ENCODE assay signal across 21 cellular contexts in the genomic region with DNA sequence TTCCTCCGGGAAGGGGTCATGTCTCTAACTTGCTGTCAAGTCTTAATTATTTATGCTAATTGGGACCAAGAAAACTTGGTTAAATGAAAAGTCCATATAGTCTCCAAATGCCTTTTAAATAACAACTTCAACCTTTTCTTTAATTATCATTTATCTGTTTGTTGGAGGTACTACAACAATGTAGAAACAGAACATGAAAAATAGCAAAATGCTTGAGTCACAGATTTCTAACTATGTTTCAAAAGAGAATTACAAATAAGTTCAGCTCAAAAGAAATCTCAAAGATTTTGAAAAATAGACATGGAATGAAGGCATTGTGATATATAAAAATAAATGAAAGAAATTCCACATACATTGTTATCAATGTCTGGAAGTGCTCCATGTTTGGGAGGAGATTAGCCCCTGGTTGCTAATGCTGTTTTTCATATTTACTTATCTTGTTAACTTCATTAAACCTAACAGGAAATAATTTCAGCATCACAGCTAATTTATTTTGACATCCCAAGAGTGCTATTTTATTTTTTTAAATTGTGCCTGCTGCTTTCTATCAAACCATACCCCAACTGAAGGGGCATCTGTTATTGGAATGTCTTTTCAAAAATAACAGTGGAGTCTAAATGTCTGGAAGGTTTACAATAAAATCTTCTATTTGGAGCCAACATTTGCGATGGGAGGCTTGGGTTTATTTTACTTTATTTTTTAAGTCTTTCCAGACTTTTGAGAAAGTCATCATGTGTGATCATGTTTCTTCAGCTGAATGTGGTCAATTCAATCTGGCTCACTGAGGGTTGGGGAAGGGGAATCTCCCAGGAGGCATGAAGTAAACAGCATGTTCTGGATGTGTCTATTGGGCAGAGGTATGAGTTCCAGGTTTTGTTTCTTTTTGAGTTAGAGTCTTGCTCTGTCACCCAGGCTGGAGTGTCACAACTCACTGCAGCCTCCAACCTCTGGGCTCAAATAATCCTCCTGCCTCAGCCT. TPM values are rescaled to one million over a fixed set of nuclear protein-coding genes. Genes with fewer than 3 reads are reported as not detected.
DNase-seq lines count a peak whose midpoint lies in the region; ATAC-seq and TF ChIP-seq lines count a peak whose summit lies in the region.
"Had no signal": no experiment of that assay in that cellular context is flagged by ENCODE, and none has a peak within 500 bp of the region (broad histone marks: within the 10 kb centered on the region; RNA-seq: fewer than 3 reads in every experiment).

No MANE protein-coding gene starts in this region.

- CTCF ChIA-PET in AG04450 (lab: Charles Lee) (interaction anchor here (0.7 to 1.0 kb wide), 2 partner anchors 16 to 19 kb away, joined by 4 to 6 read pairs; no protein-coding TSS in a partner anchor), SK-N-SH (lab: Yijun Ruan, JAX) (interaction anchor here (0.6 to 2.0 kb wide), 3 partner anchors 16 to 552 kb away, joined by 3 to 8 read pairs (median 5); no protein-coding TSS in a partner anchor)

- DNase-seq in AG04450 (ENCODE audit: low read depth, low spot score), result peak; percentile 37
- peak; percentile 82 for DNase-seq in SK-N-SH
- peak; percentile 36 for DNase-seq in fibroblast of gingiva (ENCODE audit: low read depth)
- DNase-seq in osteoblast (ENCODE audit: insufficient read length, low spot score, missing footprints), result peak; percentile 65
- DNase-seq in DMS79 treated with DMSO at 0.1 percent for 48 hours (lab: John Stamatoyannopoulos, UW), result no peak
- no peak for DNase-seq in tibial nerve (ENCODE audit: low spot score in 2 of 2)
- DNase-seq in uterus, result no peak
- DNase-seq: 8988T, DMS53, H7, Kasumi-1, NCI-H1694, NCI-H2081 treated with DMSO at 0.1 percent for 48 hours, NCI-H2171 treated with DMSO at 0.1 percent for 48 hours, NCI-H446, NCI-H526, OCI-M1, SJCRH30 had no signal

- no peak for TF ChIP-seq POLR2A in tibial nerve (IDR thresholded peaks at IDR 0.05)
- no peak for TF ChIP-seq POLR2A in uterus (IDR thresholded peaks at IDR 0.05)

- no peaks in the 10 kb centered on the region for H3K9me2 ChIP-seq in SK-N-SH

- peak; percentile 90 to 99 for TF ChIP-seq EP300 in SK-N-SH (IDR thresholded peaks at IDR 0.05; ENCODE audit: borderline replicate concordance in 1 of 2, low read depth in 1 of 2, low read length in 1 of 2)
- TF ChIP-seq EP300 in tibial nerve (IDR thresholded peaks at IDR 0.05), result no peak

- TF ChIP-seq RAD21 in SK-N-SH (IDR thresholded peaks at IDR 0.05; ENCODE audit: low read length), result peak; percentile 2; the same call in 1 of the 2 replicates

- H4K20me1 ChIP-seq in SK-N-SH (ENCODE audit: insufficient read depth) (no peaks in the 10 kb centered on the region), osteoblast (ENCODE audit: insufficient read depth, low read length) (no peaks in the 10 kb centered on the region)

- ATAC-seq in GM21526 (IDR thresholded peaks at IDR 0.05; ENCODE audit: low FRiP score, unreplicated experiment), result no peak

- H2AFZ ChIP-seq in SK-N-SH (ENCODE audit: low read depth) (no peak overlapping the region), osteoblast (ENCODE audit: low read length) (no peak overlapping the region)

- WGBS in SK-N-SH (ENCODE audit: low lambda C conversion rate), result 52% methylated on average over 2 of the region's 2 CpGs
- 52 to 53% methylated on average over 2 of the region's 2 CpGs for WGBS in tibial nerve, 2 donors

- H3K36me3 ChIP-seq in SK-N-SH (replicated peaks in 1 of 2; ENCODE audit: control insufficient read depth in 1 of 2, insufficient read depth in 2 of 2, low read length in 1 of 2), result no peaks in the 10 kb centered on the region
- no peaks in the 10 kb centered on the region for H3K36me3 ChIP-seq in osteoblast (ENCODE audit: insufficient read depth, low read length)
- no peaks in the 10 kb centered on the region for H3K36me3 ChIP-seq in tibial nerve
- no peaks in the 10 kb centered on the region for H3K36me3 ChIP-seq in uterus
- H3K36me3 ChIP-seq: SJCRH30 had no signal

- H3K9me3 ChIP-seq in AG04450 (ENCODE audit: control insufficient read depth, insufficient read depth, low read length) (no peaks in the 10 kb centered on the region), SK-N-SH (no peaks in the 10 kb centered on the region), osteoblast (ENCODE audit: low read depth, low read length) (no peaks in the 10 kb centered on the region), tibial nerve (no peaks in the 10 kb centered on the region), uterus (no peaks in the 10 kb centered on the region)
- H3K9me3 ChIP-seq: SJCRH30 had no signal

- peak overlapping the region; percentile 45; the same call in 1 of the 2 replicates for H3K4me2 ChIP-seq in SK-N-SH
- H3K4me2 ChIP-seq in osteoblast (ENCODE audit: insufficient read depth, low read length), result no peak overlapping the region

- H3K27ac ChIP-seq in AG04450 (ENCODE audit: low read depth, low read length) (peak overlapping the region; percentile 41), SK-N-SH (ENCODE audit: low read depth in 2 of 2, low read length in 1 of 2) (peak overlapping the region; percentile 79 to 93), osteoblast (ENCODE audit: low read depth, low read length) (no peak overlapping the region), tibial nerve (no peak overlapping the region), uterus (peak overlapping the region in 1 of 2 donors; percentile 44)
- H3K27ac ChIP-seq: SJCRH30 had no signal

- no peak overlapping the region for H3K9ac ChIP-seq in SK-N-SH

- TF ChIP-seq CTCF in AG04450 (IDR thresholded peaks at IDR 0.05; ENCODE audit: low read depth, low read length) (no peak), SK-N-SH (IDR thresholded peaks at IDR 0.05) (no peak), osteoblast (IDR thresholded peaks at IDR 0.05; ENCODE audit: extremely low read depth, low read depth, low read length) (no peak), tibial nerve (IDR thresholded peaks at IDR 0.05) (no peak), uterus (IDR thresholded peaks at IDR 0.05) (no peak)

- intact Hi-C loops in uterus (cut with DNase I; ENCODE audit: low total_unique reads), result no loop called here

- no peaks in the 10 kb centered on the region for H3K79me2 ChIP-seq in SK-N-SH (ENCODE audit: insufficient read depth)
- H3K79me2 ChIP-seq in osteoblast (ENCODE audit: insufficient read depth, low read length), result no peaks in the 10 kb centered on the region

- H3F3A ChIP-seq in SK-N-SH (replicated peaks; ENCODE audit: insufficient read depth), result peaks cover 19% of the 10 kb centered on the region

- H3K4me1 ChIP-seq in SK-N-SH (ENCODE audit: control insufficient read depth in 1 of 2, insufficient read depth in 2 of 2, low read depth in 1 of 2, low read length in 1 of 2) (peaks cover 15 to 28% of the 10 kb centered on the region in 2 experiments), osteoblast (ENCODE audit: insufficient read depth, low read length) (peaks cover 7% of the 10 kb centered on the region), tibial nerve (peaks cover 0 to 9% (median 1%) of the 10 kb centered on the region in 4 donors), uterus (no peaks in the 10 kb centered on the region)
- H3K4me1 ChIP-seq: SJCRH30 had no signal

- POLR2A ChIA-PET in AG04450 (lab: Yijun Ruan, JAX) (no interaction called here), SK-N-SH (lab: Yijun Ruan, JAX) (no interaction called here)

- H3K4me3 ChIP-seq in AG04450 (ENCODE audit: low read depth, low read length), result no peak overlapping the region
- no peak overlapping the region for H3K4me3 ChIP-seq in SK-N-SH (ENCODE audit: low read depth in 2 of 2, low read length in 1 of 2)
- no peak overlapping the region for H3K4me3 ChIP-seq in osteoblast (ENCODE audit: insufficient read depth, low read length)
- no peak overlapping the region for H3K4me3 ChIP-seq in tibial nerve
- no peak overlapping the region for H3K4me3 ChIP-seq in uterus
- H3K4me3 ChIP-seq: SJCRH30 had no signal

- H3K27me3 ChIP-seq in AG04450 (ENCODE audit: control insufficient read depth, insufficient read depth, low read length), result no peaks in the 10 kb centered on the region
- no peaks in the 10 kb centered on the region for H3K27me3 ChIP-seq in SK-N-SH (ENCODE audit: insufficient read depth)
- peaks cover 4% of the 10 kb centered on the region for H3K27me3 ChIP-seq in osteoblast (ENCODE audit: insufficient read depth, low read length)
- H3K27me3 ChIP-seq in tibial nerve, result no peaks in the 10 kb centered on the region
- H3K27me3 ChIP-seq in uterus, result no peaks in the 10 kb centered on the region
- H3K27me3 ChIP-seq: SJCRH30 had no signal

TF ChIP-seq in SK-N-SH, 30 proteins besides CTCF, POLR2A, EP300 and RAD21 (continues in another document):
- TF ChIP-seq TCF12 (IDR thresholded peaks at IDR 0.05), result peak; percentile 96
- TF ChIP-seq, protein P1, sequence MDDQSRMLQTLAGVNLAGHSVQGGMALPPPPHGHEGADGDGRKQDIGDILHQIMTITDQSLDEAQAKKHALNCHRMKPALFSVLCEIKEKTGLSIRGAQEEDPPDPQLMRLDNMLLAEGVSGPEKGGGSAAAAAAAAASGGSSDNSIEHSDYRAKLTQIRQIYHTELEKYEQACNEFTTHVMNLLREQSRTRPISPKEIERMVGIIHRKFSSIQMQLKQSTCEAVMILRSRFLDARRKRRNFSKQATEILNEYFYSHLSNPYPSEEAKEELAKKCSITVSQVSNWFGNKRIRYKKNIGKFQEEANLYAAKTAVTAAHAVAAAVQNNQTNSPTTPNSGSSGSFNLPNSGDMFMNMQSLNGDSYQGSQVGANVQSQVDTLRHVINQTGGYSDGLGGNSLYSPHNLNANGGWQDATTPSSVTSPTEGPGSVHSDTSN (IDR thresholded peaks at IDR 0.05), result peak; percentile 84
- peak; percentile 85 for TF ChIP-seq GATA2 (CRISPR knock-in tag; IDR thresholded peaks at IDR 0.05)
- peak; percentile 44; the same call in 1 of the 2 replicates for TF ChIP-seq SIN3A (IDR thresholded peaks at IDR 0.05; ENCODE audit: borderline replicate concordance, low read depth, low read length)
- TF ChIP-seq TEAD4 (IDR thresholded peaks at IDR 0.05; ENCODE audit: borderline replicate concordance, insufficient read depth), result peak; percentile 89
- peak; percentile 63 for TF ChIP-seq JUND (IDR thresholded peaks at IDR 0.05)
- no peak for TF ChIP-seq RXRA (IDR thresholded peaks at IDR 0.05; ENCODE audit: borderline replicate concordance, low read depth)
- TF ChIP-seq CHD2 (IDR thresholded peaks at IDR 0.05; ENCODE audit: low read length, partially characterized antibody), result peak; percentile 51
- peak; percentile 74 for TF ChIP-seq FOXM1 (IDR thresholded peaks at IDR 0.05; ENCODE audit: low read depth)
- no peak for TF ChIP-seq MXI1 (IDR thresholded peaks at IDR 0.05; ENCODE audit: low read depth, low read length)
- peak; percentile 86; the same call in 1 of the 2 replicates for TF ChIP-seq FOXJ3 (CRISPR knock-in tag; IDR thresholded peaks at IDR 0.05)
- 0 out of 2 replicates have a peak, but pooled peaks have one; percentile 55 for TF ChIP-seq NFIC (IDR thresholded peaks at IDR 0.05; ENCODE audit: borderline replicate concordance)

RNA-seq across cellular contexts. Expression of a gene that starts 53.2 kb away (rescaled TPM):
- not detected in 2 replicates for polyA plus RNA-seq in AG04450 (2011; rRNA removed)
- polyA minus RNA-seq in AG04450 (2011; rRNA and poly(A)+ RNA removed), result not detected in 2 replicates
- polyA plus RNA-seq in SK-N-SH (2012; rRNA removed), result not detected in 2 replicates
- polyA plus RNA-seq in SK-N-SH (2012; cell fraction: cytosol; rRNA removed), result 0.01 and 0.03 TPM in 2 replicates
- not detected in 2 replicates for polyA plus RNA-seq in SK-N-SH (2012; cell fraction: nucleus; rRNA removed)
- not detected in 2 replicates for total RNA-seq in osteoblast
- total RNA-seq in tibial nerve, result not detected
- under 1 TPM in 1 of 4 donors, not detected in 3; 0.55 TPM for total RNA-seq in uterus
- total RNA-seq: B cell, H7, MCF 10A, SJCRH30 had no signal

Comparison
In these comparisons a context has a peak if more than half of its experiments do, and no peak if none do; other contexts are left out.
1. DNase-seq: peak in AG04450 (single experiment), SK-N-SH (single experiment), fibroblast of gingiva (single experiment) and osteoblast (single experiment); none in DMS79 treated with DMSO at 0.1 percent for 48 hours (single experiment), tibial nerve (0 of 2) and uterus (0 of 2).
2. H3K27ac ChIP-seq: peak in AG04450 (single experiment) and SK-N-SH (2 of 2); none in osteoblast (single experiment) and tibial nerve (0 of 4).